Comparison of ENCODE assay signal across 1 cellular context in genomic region chr6:27616313-27617045, GRCh38.
TF ChIP-seq lines count a peak whose summit lies in the region.

No MANE protein-coding gene starts in this region.

TF ChIP-seq in K562, 482 proteins besides CTCF, POLR2A, EP300 and RAD21 (continued from another document):
- TF ChIP-seq ZNF280B (CRISPR knock-in tag; IDR thresholded peaks at IDR 0.05): no peak
- no peak for TF ChIP-seq USF2 (CRISPR knock-in tag; IDR thresholded peaks at IDR 0.05)
- TF ChIP-seq ZNF785 (CRISPR knock-in tag; IDR thresholded peaks at IDR 0.05): no peak
- no peak for TF ChIP-seq RAD51 (IDR thresholded peaks at IDR 0.05; ENCODE audit: borderline replicate concordance, low read depth)
- no peak for TF ChIP-seq XRCC4 (IDR thresholded peaks at IDR 0.05; ENCODE audit: extremely low read depth, insufficient read depth, insufficient read length)
- no peak for TF ChIP-seq ZBTB7A (IDR thresholded peaks at IDR 0.05; ENCODE audit: borderline replicate concordance, control insufficient read depth, low read depth, low read length)
- no peak for TF ChIP-seq ILF3 (IDR thresholded peaks at IDR 0.05; ENCODE audit: borderline replicate concordance)
- TF ChIP-seq LEF1 (IDR thresholded peaks at IDR 0.05): peak; percentile 34; the same call in 1 of the 2 replicates
- TF ChIP-seq ETV6 (IDR thresholded peaks at IDR 0.05; ENCODE audit: borderline replicate concordance in 1 of 2, low read depth in 2 of 2, low read length in 1 of 2): no peak
- no peak for TF ChIP-seq ETV6 (CRISPR knock-in tag; IDR thresholded peaks at IDR 0.05; ENCODE audit: borderline replicate concordance)
- no peak for TF ChIP-seq ZBTB34 (CRISPR knock-in tag; IDR thresholded peaks at IDR 0.05)
- TF ChIP-seq ARID3A (IDR thresholded peaks at IDR 0.05; ENCODE audit: borderline replicate concordance, low read depth, low read length): 0 out of 2 replicates have a peak, but pooled peaks have one; percentile 67
- no peak for TF ChIP-seq RBM34 (IDR thresholded peaks at IDR 0.05; ENCODE audit: borderline replicate concordance, insufficient read depth, low read length)
- TF ChIP-seq BCOR (IDR thresholded peaks at IDR 0.05): no peak
- no peak for TF ChIP-seq NCOA4 (IDR thresholded peaks at IDR 0.05; ENCODE audit: partially characterized antibody)
TF ChIP-seq in K562: peak in this region for 27.
